9 cellular contexts compared by ENCODE assay signal in the genomic region with DNA sequence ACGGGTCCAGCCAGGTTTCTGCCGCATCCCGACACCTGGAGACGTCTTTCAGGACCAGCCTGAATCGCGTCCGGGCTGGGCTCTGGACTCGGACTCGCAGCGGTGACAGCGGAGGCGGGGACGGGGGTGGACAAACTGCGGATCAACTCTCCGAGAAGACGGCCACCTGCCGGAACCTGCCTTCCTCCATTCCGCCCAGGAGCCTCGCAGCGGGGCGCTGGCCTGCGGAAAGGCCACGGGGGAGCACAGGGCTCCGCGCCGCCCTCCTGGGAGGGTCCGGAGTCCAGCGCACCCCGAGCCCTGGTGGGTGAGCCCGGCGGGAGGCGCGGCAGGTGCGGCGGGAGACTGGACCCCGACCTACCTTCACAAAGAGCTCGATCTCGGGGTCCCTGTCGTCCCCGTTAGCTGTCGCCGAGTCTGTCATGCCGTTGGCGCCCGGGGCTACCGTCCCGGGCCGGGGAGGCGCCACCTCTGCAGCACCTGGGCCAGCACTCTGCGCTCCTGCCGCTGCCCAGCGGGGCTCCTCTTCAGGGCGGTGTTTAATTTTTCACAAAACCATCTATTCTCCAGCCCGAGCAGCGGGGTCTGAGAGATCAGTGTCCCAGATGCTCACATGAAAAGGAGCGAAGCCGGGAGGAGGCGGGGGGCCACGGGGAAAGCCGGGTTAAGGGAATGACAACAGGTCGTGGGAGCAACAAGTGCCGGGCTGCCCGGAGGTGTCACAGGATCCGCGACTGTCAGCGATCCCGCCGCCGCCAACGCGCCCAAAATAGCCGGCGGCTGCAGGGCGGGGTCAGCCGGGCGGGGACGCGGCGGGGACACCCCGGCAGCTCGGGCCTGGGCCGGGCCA. TPM values are rescaled to one million over a fixed set of nuclear protein-coding genes. Genes with fewer than 3 reads are reported as not detected.
DNase-seq lines count a peak whose midpoint lies in the region; ATAC-seq and TF ChIP-seq lines count a peak whose summit lies in the region.
"Had no signal": no experiment of that assay in that cellular context is flagged by ENCODE, and none has a peak within 500 bp of the region (broad histone marks: within the 10 kb centered on the region; RNA-seq: fewer than 3 reads in every experiment).

A gene (minus strand): TSS at position 742 of the 850 bp plus-strand sequence. CDS start 318 bp downstream, at position 424.

- H3K36me3 ChIP-seq in lower lobe of right lung: no peaks in the 10 kb centered on the region
- H3K36me3 ChIP-seq in stomach: no peaks in the 10 kb centered on the region

- no peak for TF ChIP-seq CTCF in GM13977 (IDR thresholded peaks at IDR 0.05; ENCODE audit: extremely low read depth, insufficient read depth, missing control alignments)
- no peak for TF ChIP-seq CTCF in lower lobe of right lung (IDR thresholded peaks at IDR 0.05)
- no peak for TF ChIP-seq CTCF in stomach (IDR thresholded peaks at IDR 0.05)

- H3K27me3 ChIP-seq in lower lobe of right lung (ENCODE audit: low read depth): peaks cover 10% of the 10 kb centered on the region
- H3K27me3 ChIP-seq in stomach: peaks cover 0 to 50% (median 36%) of the 10 kb centered on the region in 3 donors

- in situ Hi-C loops in GM13977 (cut with MboI; ENCODE audit: low pct_unique_long_range_greater_than_20kb, low sequenced_read_pairs, unreplicated experiment): no loop called here

- TF ChIP-seq POLR2A in stomach (IDR thresholded peaks at IDR 0.05): no peak

- DNase-seq in GM13977 (ENCODE audit: low spot score) (peak; percentile 53), T-helper 17 cell (peak in 2 of 3 donors; percentile 17 to 28), lower lobe of right lung (peak; percentile 61), stomach (peak; percentile 38), cerebellar cortex (ENCODE audit: low spot score) (no peak), Ammon's horn (ENCODE audit: low spot score) (no peak)
- peak; percentile 23 for DNase-seq in central memory CD4-positive, alpha-beta T cell

- peak; percentile 29 for ATAC-seq in T-helper 17 cell
- ATAC-seq in lower lobe of right lung: peak; percentile 77 to 82
- no peak for ATAC-seq in HG03135 (IDR thresholded peaks at IDR 0.05; ENCODE audit: unreplicated experiment)

- H3K4me1 ChIP-seq in lower lobe of right lung (peaks cover 27% of the 10 kb centered on the region), stomach (peaks cover 18 to 26% (median 21%) of the 10 kb centered on the region in 4 donors)

- H3K27ac ChIP-seq in lower lobe of right lung: peak within 1 kb of the TSS; percentile 90
- H3K27ac ChIP-seq in stomach: peak within 1 kb of the TSS; percentile 0 to 76 (median 65)
- H3K27ac ChIP-seq: HL-60 had no signal

- H3K27me3 Mint-ChIP-seq in T-helper 17 cell: peaks cover 8% of the 10 kb centered on the region

- H3K9me3 ChIP-seq in T-helper 17 cell (ENCODE audit: control insufficient read depth, low read length, poor library complexity, severe bottlenecking) (no peaks in the 10 kb centered on the region), lower lobe of right lung (no peaks in the 10 kb centered on the region), stomach (peaks cover 0 to 3% (median 0%) of the 10 kb centered on the region in 4 donors)

- no peaks in the 10 kb centered on the region for H3K36me3 Mint-ChIP-seq in T-helper 17 cell (ENCODE audit: low read depth)

- intact Hi-C loops in lower lobe of right lung (cut with DNase I) (no loop called here), stomach (cut with DNase I; ENCODE audit: low total_unique reads) (no loop called here)

- TF ChIP-seq EP300 in stomach (IDR thresholded peaks at IDR 0.05): no peak

- peak within 1 kb of the TSS; percentile 98 for H3K27ac Mint-ChIP-seq in T-helper 17 cell

- peaks cover 52% of the 10 kb centered on the region for H3K4me1 Mint-ChIP-seq in T-helper 17 cell

- peak within 1 kb of the TSS; percentile 94 for H3K4me3 Mint-ChIP-seq in T-helper 17 cell

- H3K4me3 ChIP-seq in lower lobe of right lung (peak within 1 kb of the TSS; percentile 76), stomach (peak within 1 kb of the TSS; percentile 43 to 65 (median 50))

- WGBS in stomach, 5 donors: 0 to 2% (median 1%) methylated on average over 45 to 82 of the region's 82 CpGs

RNA-seq across cellular contexts. Expression of the gene that starts here (rescaled TPM):
- total RNA-seq in T-helper 17 cell (10 to 100 TPM in 1 of 2 donors, 1 to 10 TPM in 1; 7.2 to 10.1 TPM), lower lobe of right lung (134 TPM), stomach (10 to 100 TPM in 1 of 5 donors, 1 to 10 TPM in 3, not detected in 1; 2.0 to 30.4 (median 9.2) TPM)
- 1 to 10 TPM in 1 of 3 donors, under 1 TPM in 2; 0.19 to 1.1 (median 0.43) TPM for polyA plus RNA-seq in stomach

Comparison
In these comparisons a context has a peak if more than half of its experiments do, and no peak if none do; other contexts are left out.
1. DNase-seq: peak in GM13977 (single experiment), T-helper 17 cell (2 of 3), central memory CD4-positive, alpha-beta T cell (single experiment), lower lobe of right lung (single experiment) and stomach (single experiment); none in cerebellar cortex (single experiment) and Ammon's horn (single experiment).